In genomic region chr11:617248-617911, GRCh38 we compare ENCODE assay signal across 16 cellular contexts. TPM values are rescaled to one million over a fixed set of nuclear protein-coding genes. Genes with fewer than 3 reads are reported as not detected.
DNase-seq lines count a peak whose midpoint lies in the region; ATAC-seq, FAIRE-seq and TF ChIP-seq lines count a peak whose summit lies in the region.
"Had no signal": no experiment of that assay in that cellular context is flagged by ENCODE, and none has a peak within 500 bp of the region (broad histone marks: within the 10 kb centered on the region; RNA-seq: fewer than 3 reads in every experiment).

No MANE protein-coding gene starts in this region.

- TF ChIP-seq POLR2A in spleen (IDR thresholded peaks at IDR 0.05) = no peak

- TF ChIP-seq CTCF in right atrium auricular region (IDR thresholded peaks at IDR 0.05) = no peak
- TF ChIP-seq CTCF in kidney (IDR thresholded peaks at IDR 0.05; ENCODE audit: borderline replicate concordance, extremely low read depth, insufficient read depth) = no peak
- TF ChIP-seq CTCF in spleen (IDR thresholded peaks at IDR 0.05 in 8 of 11, conservative IDR thresholded peaks at IDR 0.05 in 3 of 11) = no peak

- H3K9ac ChIP-seq in kidney (ENCODE audit: low read length in 2 of 2) = no peak overlapping the region
- H3K9ac ChIP-seq: KMS-11 had no signal

- H3K27me3 ChIP-seq in right atrium auricular region (no peaks in the 10 kb centered on the region), spleen (replicated peaks in 1 of 7) (no peaks in the 10 kb centered on the region)

- ATAC-seq in left ventricle myocardium superior (no peak), GM19452 (IDR thresholded peaks at IDR 0.05; ENCODE audit: unreplicated experiment) (no peak)
- ATAC-seq: A549 had no signal

- WGBS in spleen, 5 donors = 90 to 95% (median 93%) methylated on average over 26 to 53 of the region's 53 CpGs

- DNase-seq in left ventricle myocardium superior = peak; percentile 39
- no peak for DNase-seq in right atrium auricular region (ENCODE audit: low spot score)
- peak; percentile 84 for DNase-seq in kidney
- peak; percentile 84 for DNase-seq in spleen
- no peak for DNase-seq in NCI-H128 (lab: John Stamatoyannopoulos, UW; ENCODE audit: unreplicated experiment)
- DNase-seq: Caco-2, NCI-H1436 treated with DMSO at 0.1 percent for 48 hours, NCI-H2081, NCI-H510A, NCI-H774, RPMI8226 had no signal

- intact Hi-C loops in left ventricle myocardium superior (cut with micrococcal nuclease) = no loop called here
- intact Hi-C loops in kidney (cut with DNase I) = no loop called here
- intact Hi-C loops in spleen (cut with DNase I; ENCODE audit: low total_unique reads) = no loop called here

- H3K4me3 ChIP-seq in right atrium auricular region (no peak overlapping the region), kidney (ENCODE audit: low read length in 2 of 2) (no peak overlapping the region), spleen (no peak overlapping the region)
- H3K4me3 ChIP-seq: A549 had no signal

- H3K9me3 ChIP-seq in right atrium auricular region (no peaks in the 10 kb centered on the region), kidney (ENCODE audit: control insufficient read depth in 1 of 2, low read length in 2 of 2) (no peaks in the 10 kb centered on the region), spleen (no peaks in the 10 kb centered on the region)
- H3K9me3 ChIP-seq: A549, Caco-2 had no signal

- FAIRE-seq in kidney (lab: Jason Lieb, UNC) = no peak
- FAIRE-seq: A549 had no signal

- peaks cover 9% of the 10 kb centered on the region for H3K36me3 ChIP-seq in right atrium auricular region
- peaks cover 0 to 8% of the 10 kb centered on the region in 2 donors for H3K36me3 ChIP-seq in kidney (ENCODE audit: control insufficient read depth in 1 of 2, insufficient read depth in 2 of 2, low read length in 2 of 2)
- peaks cover 0 to 54% (median 20%) of the 10 kb centered on the region in 6 donors for H3K36me3 ChIP-seq in spleen

- H3K4me1 ChIP-seq in right atrium auricular region (peaks cover 0 to 35% of the 10 kb centered on the region in 2 donors), kidney (ENCODE audit: control insufficient read depth in 1 of 2, insufficient read depth in 1 of 2, low read depth in 1 of 2, low read length in 2 of 2) (peaks cover 0 to 13% of the 10 kb centered on the region in 2 donors), spleen (peaks cover 21 to 62% (median 42%) of the 10 kb centered on the region in 6 donors)

- H3K27ac ChIP-seq in right atrium auricular region (no peak overlapping the region), kidney (ENCODE audit: low read depth in 2 of 2, low read length in 2 of 2) (no peak overlapping the region), spleen (peak overlapping the region in 1 of 8 donors; percentile 97)
- H3K27ac ChIP-seq: KMS-11 had no signal

RNA-seq across cellular contexts. Expression of gene IRF7, which starts 1.6 kb away (rescaled TPM):
- total RNA-seq in left ventricle myocardium superior = 14.4 TPM
- total RNA-seq in right atrium auricular region = 10 to 100 TPM in 1 of 2 donors, 1 to 10 TPM in 1; 9.6 to 14.9 TPM
- total RNA-seq in kidney = 36.7 TPM
- 21.5 TPM for polyA plus RNA-seq in kidney (ENCODE audit: insufficient read depth, low read depth, low replicate concordance)
- total RNA-seq in spleen = 10 to 100 TPM; 53.0 to 88.8 (median 85.3) TPM
- polyA plus RNA-seq in spleen = 10 to 100 TPM; 52.3 to 99.1 (median 73.9) TPM
- total RNA-seq: M059J had no signal

RNA-seq across cellular contexts. Expression of gene CDHR5, which starts 7.4 kb away (rescaled TPM):
- total RNA-seq in left ventricle myocardium superior (not detected), right atrium auricular region (not detected), kidney (7.0 TPM), spleen (not detected)
- polyA plus RNA-seq in kidney (ENCODE audit: insufficient read depth, low read depth, low replicate concordance) (45.6 TPM), spleen (under 1 TPM; 0.02 to 0.16 (median 0.03) TPM)
- total RNA-seq: H4, M059J had no signal

RNA-seq across cellular contexts. Expression of gene SCT, which starts 9.6 kb away (rescaled TPM):
- not detected for total RNA-seq in left ventricle myocardium superior
- not detected for total RNA-seq in right atrium auricular region
- not detected for total RNA-seq in kidney
- not detected for polyA plus RNA-seq in kidney (ENCODE audit: insufficient read depth, low read depth, low replicate concordance)
- 1 to 10 TPM in 4 of 7 donors, not detected in 3; 1.2 to 3.8 (median 2.8) TPM for total RNA-seq in spleen
- polyA plus RNA-seq in spleen = 1 to 10 TPM; 1.1 to 1.7 (median 1.5) TPM
- total RNA-seq: Caco-2, H4, M059J had no signal
- polyA plus RNA-seq: A549 had no signal

RNA-seq across cellular contexts. Expression of gene DRD4, which starts 19.7 kb away (rescaled TPM):
- not detected for total RNA-seq in left ventricle myocardium superior
- not detected for total RNA-seq in right atrium auricular region
- total RNA-seq in kidney = 1.1 TPM
- polyA plus RNA-seq in kidney (ENCODE audit: insufficient read depth, low read depth, low replicate concordance) = 0.47 TPM
- total RNA-seq in spleen = under 1 TPM in 4 of 7 donors, not detected in 3; 0.44 to 0.86 (median 0.60) TPM
- polyA plus RNA-seq in spleen = under 1 TPM; 0.12 to 0.43 (median 0.26) TPM
- total RNA-seq: H4, M059J had no signal
- polyA plus RNA-seq: A549 had no signal

RNA-seq across cellular contexts. Expression of gene PHRF1, which starts 41.1 kb away (rescaled TPM):
- 18.5 TPM for total RNA-seq in left ventricle myocardium superior
- total RNA-seq in right atrium auricular region = 10 to 100 TPM; 12.4 to 14.2 TPM
- 30.9 TPM for total RNA-seq in kidney
- polyA plus RNA-seq in kidney (ENCODE audit: insufficient read depth, low read depth, low replicate concordance) = 7.5 TPM
- 10 to 100 TPM; 24.2 to 41.5 (median 33.2) TPM for total RNA-seq in spleen
- 10 to 100 TPM in 1 of 3 donors, 1 to 10 TPM in 2; 7.3 to 27.6 (median 8.4) TPM for polyA plus RNA-seq in spleen

Comparison
In these comparisons a context has a peak if more than half of its experiments do, and no peak if none do; other contexts are left out.
1. DNase-seq: peak in left ventricle myocardium superior (single experiment), kidney (single experiment) and spleen (single experiment); none in right atrium auricular region (single experiment) and NCI-H128 (single experiment).